30 cellular contexts compared by ENCODE assay signal in the genomic region with DNA sequence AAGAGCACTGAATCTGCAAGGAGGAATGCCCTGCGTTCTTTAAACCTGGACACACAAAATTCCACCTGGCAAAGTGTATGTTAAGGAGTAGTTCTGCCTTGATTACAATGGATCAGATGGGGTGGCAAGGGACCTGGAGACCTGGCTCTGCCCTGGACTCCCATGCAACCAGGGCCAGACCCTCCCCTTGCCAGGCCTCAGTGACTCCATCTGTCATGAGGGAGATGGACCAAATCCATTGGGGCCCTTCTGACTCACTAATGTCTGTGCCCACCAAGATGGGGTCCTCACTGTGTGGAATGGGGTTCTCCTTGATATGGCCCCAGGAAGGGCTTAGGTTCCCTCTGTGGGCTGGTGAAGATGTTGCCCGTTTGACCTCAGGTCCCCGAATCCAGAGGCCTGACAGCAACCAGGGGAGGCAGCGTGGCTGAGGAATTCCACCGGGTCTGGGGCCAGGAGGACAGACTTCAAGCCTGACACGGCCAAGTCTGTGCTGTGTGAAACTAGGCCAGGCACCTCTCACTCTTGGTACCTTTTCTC.
"Had no signal": no experiment of that assay in that cellular context is flagged by ENCODE, and none has a peak within 500 bp of the region (broad histone marks: within the 10 kb centered on the region; RNA-seq: fewer than 3 reads in every experiment).

No MANE protein-coding gene starts in this region.

- H3K27ac Mint-ChIP-seq: activated CD4-positive, alpha-beta memory T cell treated with anti-CD3 and anti-CD28 coated beads for 36 hours; activated CD4-positive, alpha-beta T cell treated with anti-CD3 and anti-CD28 coated beads, Interleukin-2, amount 10 ng/mL, durations not matched to agents 24 days and 14 days; activated naive CD4-positive, alpha-beta T cell treated with anti-CD3 and anti-CD28 coated beads, Interleukin-2, amount 50 U/mL, for 24 hours; activated T-helper 2 cell treated with anti-CD3 and anti-CD28 coated beads, Interferon-gamma antibody, Interleukin-2, Interleukin-4, amounts not matched to agents 10 μg/mL and 5 μg/mL and 100 μg/mL, durations not matched to agents 14 hours and 24 hours and 36 hours; effector memory CD8-positive, alpha-beta T cell; mesothelial cell of epicardium; progenitor cell of endocrine pancreas; T-helper 17 cell had no signal

- H3K27ac ChIP-seq: body of pancreas, colonic mucosa, dorsolateral prefrontal cortex, gastrocnemius medialis, hepatocyte, ovary, right lobe of liver, suprapubic skin, tibial nerve, uterus, WERI-Rb-1 had no signal

- H3K4me3 ChIP-seq: body of pancreas, colonic mucosa, dorsolateral prefrontal cortex, gastrocnemius medialis, hepatocyte, ovary, right lobe of liver, suprapubic skin, tibial nerve, uterus had no signal

- DNase-seq: activated CD4-positive, alpha-beta memory T cell treated with anti-CD3 and anti-CD28 coated beads for 36 hours; activated CD4-positive, alpha-beta T cell treated with anti-CD3 and anti-CD28 coated beads, Interleukin-2, amount 10 ng/mL, durations not matched to agents 24 days and 14 days; activated CD4-positive, CD25-positive, alpha-beta regulatory T cell treated with anti-CD3 and anti-CD28 coated beads, Interleukin-2, amount 50 U/mL, for 72 hours; activated T-cell treated with anti-CD3 and anti-CD28 coated beads, Interleukin-2, amount 50 U/mL, for 48 hours; anterior cingulate cortex; body of pancreas; cerebellar nuclear complex; colonic mucosa; dorsolateral prefrontal cortex; effector memory CD8-positive, alpha-beta T cell; erythroblast; gastrocnemius medialis; left cardiac atrium; left ventricle myocardium superior; ovary; right lobe of liver; stimulated activated CD4-positive, alpha-beta T cell treated with anti-CD3 and anti-CD28 coated beads, Interleukin-2, amount 100 ng/mL, for 48 hours; T-helper 17 cell; T1000; uterus; WERI-Rb-1 had no signal

- H3K4me3 Mint-ChIP-seq: activated CD4-positive, alpha-beta memory T cell treated with anti-CD3 and anti-CD28 coated beads for 36 hours; activated CD4-positive, alpha-beta T cell treated with anti-CD3 and anti-CD28 coated beads, Interleukin-2, amount 10 ng/mL, durations not matched to agents 24 days and 14 days; activated naive CD4-positive, alpha-beta T cell treated with anti-CD3 and anti-CD28 coated beads, Interleukin-2, amount 50 U/mL, for 24 hours; effector memory CD8-positive, alpha-beta T cell; mesothelial cell of epicardium; naive thymus-derived CD4-positive, alpha-beta T cell; T-helper 17 cell had no signal

- ATAC-seq: body of pancreas; effector memory CD8-positive, alpha-beta T cell; gastrocnemius medialis; left cardiac atrium; left ventricle myocardium superior; naive thymus-derived CD4-positive, alpha-beta T cell; right lobe of liver; SK-N-SH treated with all-trans-retinoic acid at 6 μM for 48 hours; T-helper 17 cell had no signal

- H3K9me3 ChIP-seq: body of pancreas, colonic mucosa, gastrocnemius medialis, ovary, right lobe of liver, suprapubic skin, uterus had no signal

- H3K9me3 Mint-ChIP-seq: activated T-helper 2 cell treated with anti-CD3 and anti-CD28 coated beads, Interferon-gamma antibody, Interleukin-2, Interleukin-4, amounts not matched to agents 10 μg/mL and 5 μg/mL and 100 μg/mL, durations not matched to agents 14 hours and 24 hours and 36 hours had no signal

- H2AFZ ChIP-seq: hepatocyte had no signal

- H3K36me3 ChIP-seq: colonic mucosa, gastrocnemius medialis, ovary, right lobe of liver, suprapubic skin, tibial nerve, uterus had no signal

- H3K4me1 ChIP-seq: body of pancreas, colonic mucosa, gastrocnemius medialis, right lobe of liver, suprapubic skin, tibial nerve, uterus had no signal

- H3K27me3 ChIP-seq: body of pancreas, colonic mucosa, gastrocnemius medialis, ovary, right lobe of liver, suprapubic skin, tibial nerve, uterus had no signal

- H3K36me3 Mint-ChIP-seq: activated CD4-positive, alpha-beta memory T cell treated with anti-CD3 and anti-CD28 coated beads for 36 hours; mesothelial cell of epicardium had no signal

- H3K4me2 ChIP-seq: hepatocyte had no signal
